ENCODE assay signal across 8 cellular contexts in the genomic region with DNA sequence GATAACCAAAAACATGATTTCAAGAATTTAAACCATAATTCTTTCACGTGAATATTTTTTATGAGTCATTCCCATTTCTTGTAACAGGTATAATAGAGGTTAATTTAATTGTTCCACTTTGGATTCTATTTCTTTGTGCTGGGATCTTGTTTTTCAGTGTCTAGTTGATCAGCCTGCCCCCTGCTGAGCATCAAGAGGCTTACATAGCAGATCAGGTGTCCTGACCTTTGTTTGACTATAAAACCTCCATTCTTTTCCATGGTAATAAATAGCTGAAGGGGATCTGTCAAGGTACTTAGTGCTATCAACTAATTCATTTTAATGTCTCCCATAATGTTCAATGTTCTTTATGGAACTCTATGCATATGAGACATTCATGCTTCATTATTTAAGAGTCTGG. TPM values are rescaled to one million over a fixed set of nuclear protein-coding genes. Genes with fewer than 3 reads are reported as not detected.
A peak's percentile ranks its signal among the peaks of the same experiment; 100 is the strongest.
DNase-seq lines count a peak whose midpoint lies in the region; ATAC-seq and TF ChIP-seq lines count a peak whose summit lies in the region.

No MANE protein-coding gene starts in this region.

- H3K27me3 ChIP-seq in kidney epithelial cell (ENCODE audit: control insufficient read depth, insufficient read depth, low read length): no peaks in the 10 kb centered on the region

- in situ Hi-C loops in KBM-7 (cut with MboI; ENCODE audit: low pct_unique_long_range_greater_than_20kb, low sequenced_read_pairs): no loop called here

- H3K36me3 ChIP-seq in kidney epithelial cell (ENCODE audit: control insufficient read depth, insufficient read depth, low read length): no peaks in the 10 kb centered on the region

- TF ChIP-seq CTCF in kidney epithelial cell (IDR thresholded peaks at IDR 0.05; ENCODE audit: insufficient read depth, low read length, poor library complexity, severe bottlenecking): peak; percentile 50
- TF ChIP-seq CTCF in omental fat pad (IDR thresholded peaks at IDR 0.05): no peak

- H3K4me3 ChIP-seq in kidney epithelial cell (ENCODE audit: low read depth, low read length): no peak overlapping the region

- DNase-seq in DMS153 (lab: John Stamatoyannopoulos, UW) (peak; percentile 87), KBM-7 (peak; percentile 27), SW480 (ENCODE audit: low spot score) (peak; percentile 56), kidney epithelial cell (ENCODE audit: low read depth) (no peak), omental fat pad (ENCODE audit: low spot score) (no peak)
- no peak for DNase-seq in effector CD4-positive, alpha-beta T cell

- ATAC-seq in HG02981 (IDR thresholded peaks at IDR 0.05; ENCODE audit: unreplicated experiment) (no peak), HG03565 (IDR thresholded peaks at IDR 0.05; ENCODE audit: unreplicated experiment) (no peak), omental fat pad (ENCODE audit: low FRiP score) (no peak)

RNA-seq across cellular contexts. Expression of a gene that starts 4.9 kb away (rescaled TPM):
- total RNA-seq in kidney epithelial cell: 0.21 and 0.33 TPM in 2 replicates
- 1 to 10 TPM in 2 of 4 donors, under 1 TPM in 2; 0.13 to 2.2 (median 1.2) TPM for total RNA-seq in omental fat pad

RNA-seq across cellular contexts. Expression of a gene that starts 41.2 kb away (rescaled TPM):
- total RNA-seq in kidney epithelial cell (11.0 and 12.8 TPM in 2 replicates), omental fat pad (1 to 10 TPM; 4.7 to 8.2 (median 6.0) TPM)

Comparison
In these comparisons a context has a peak if more than half of its experiments do, and no peak if none do; other contexts are left out.
1. DNase-seq: peak in DMS153 (single experiment), KBM-7 (single experiment) and SW480 (single experiment); none in kidney epithelial cell (single experiment), effector CD4-positive, alpha-beta T cell (single experiment) and omental fat pad (single experiment).